ENCODE assay signal across 16 cellular contexts in genomic region chr19:50564229-50565105, GRCh38. TPM values are rescaled to one million over a fixed set of nuclear protein-coding genes. Genes with fewer than 3 reads are reported as not detected.
DNase-seq lines count a peak whose midpoint lies in the region; ATAC-seq and TF ChIP-seq lines count a peak whose summit lies in the region.
"Had no signal": no experiment of that assay in that cellular context is flagged by ENCODE, and none has a peak within 500 bp of the region (broad histone marks: within the 10 kb centered on the region; RNA-seq: fewer than 3 reads in every experiment).

No MANE protein-coding gene starts in this region.

- TF ChIP-seq CTCF in brain (conservative IDR thresholded peaks at IDR 0.05): no peak
- TF ChIP-seq CTCF in osteoblast (IDR thresholded peaks at IDR 0.05; ENCODE audit: extremely low read depth, low read depth, low read length): no peak

- no peaks in the 10 kb centered on the region for H3K9me3 ChIP-seq in osteoblast (ENCODE audit: low read depth, low read length)
- H3K9me3 ChIP-seq: BLaER1 had no signal

- H3K4me2 ChIP-seq in osteoblast (ENCODE audit: insufficient read depth, low read length): no peak overlapping the region
- H3K4me2 ChIP-seq: BLaER1 had no signal

- H3K79me2 ChIP-seq in osteoblast (ENCODE audit: insufficient read depth, low read length): no peaks in the 10 kb centered on the region

- peaks cover 0 to 73% (median 0%) of the 10 kb centered on the region in 5 experiments for H3K9me3 Mint-ChIP-seq in brain

- H3K27ac Mint-ChIP-seq in brain: peak overlapping the region in 4 of 5 experiments; percentile 29 to 95 (median 81)

- H3K27me3 ChIP-seq in osteoblast (ENCODE audit: insufficient read depth, low read length): peaks cover 13% of the 10 kb centered on the region

- no peak overlapping the region for H3K4me3 ChIP-seq in osteoblast (ENCODE audit: insufficient read depth, low read length)
- H3K4me3 ChIP-seq: BLaER1 had no signal

- no peaks in the 10 kb centered on the region for H3K4me1 ChIP-seq in osteoblast (ENCODE audit: insufficient read depth, low read length)

- H3K27me3 Mint-ChIP-seq in brain: peaks cover 4% of the 10 kb centered on the region

- peak in 2 of 3 experiments; percentile 14 to 44 for DNase-seq in NCI-H1417 (lab: John Stamatoyannopoulos, UW)
- DNase-seq in NCI-H1417 treated with DMSO at 0.1 percent for 48 hours (lab: John Stamatoyannopoulos, UW): no peak
- peak; percentile 11 for DNase-seq in iPS-NIHi7 (ENCODE audit: extremely low spot score)
- DNase-seq in osteoblast (ENCODE audit: insufficient read length, low spot score, missing footprints): peak; percentile 82
- no peak for DNase-seq in occipital lobe (lab: John Stamatoyannopoulos, UW)
- DNase-seq in NCI-H1105 (lab: John Stamatoyannopoulos, UW): no peak
- DNase-seq: DND-41, HCEC 1CT, KBM-7, NCI-H146, NCI-H2081, SHP77 treated with DMSO at 0.1 percent for 48 hours had no signal

- H3K36me3 ChIP-seq in osteoblast (ENCODE audit: insufficient read depth, low read length): no peaks in the 10 kb centered on the region
- H3K36me3 ChIP-seq: BLaER1 had no signal

- peak overlapping the region in 3 of 5 experiments; percentile 74 to 96 (median 85) for H3K4me3 Mint-ChIP-seq in brain

- no peak overlapping the region for H2AFZ ChIP-seq in osteoblast (ENCODE audit: low read length)

- ATAC-seq in HG03442 (IDR thresholded peaks at IDR 0.05; ENCODE audit: unreplicated experiment): no peak

- H4K20me1 ChIP-seq in osteoblast (ENCODE audit: insufficient read depth, low read length): no peaks in the 10 kb centered on the region

- H3K36me3 Mint-ChIP-seq in brain: no peaks in the 10 kb centered on the region

- peaks cover 70% of the 10 kb centered on the region for H3K4me1 Mint-ChIP-seq in brain

- no peak overlapping the region for H3K27ac ChIP-seq in osteoblast (ENCODE audit: low read depth, low read length)
- H3K27ac ChIP-seq: 22Rv1, BLaER1 had no signal

RNA-seq across cellular contexts. Expression of gene LRRC4B, which starts 3.8 kb away (rescaled TPM):
- 52.9 TPM for polyA plus RNA-seq in brain (ENCODE audit: insufficient read depth, low read depth, low replicate concordance)
- total RNA-seq in osteoblast (not detected in 2 replicates), occipital lobe (75.8 TPM)

RNA-seq across cellular contexts. Expression of gene ASPDH, which starts 50.8 kb away (rescaled TPM):
- 58.1 TPM for polyA plus RNA-seq in brain (ENCODE audit: insufficient read depth, low read depth, low replicate concordance)
- total RNA-seq in osteoblast (not detected in 2 replicates), occipital lobe (0.62 TPM)

RNA-seq across cellular contexts. Expression of gene JOSD2, which starts 53.5 kb away (rescaled TPM):
- polyA plus RNA-seq in brain (ENCODE audit: insufficient read depth, low read depth, low replicate concordance): 36.8 TPM
- 19.4 and 22.8 TPM in 2 replicates for total RNA-seq in osteoblast
- 3.9 TPM for total RNA-seq in occipital lobe

Comparison
In these comparisons a context has a peak if more than half of its experiments do, and no peak if none do; other contexts are left out.
1. DNase-seq: peak in NCI-H1417 (2 of 3), iPS-NIHi7 (single experiment) and osteoblast (single experiment); none in NCI-H1417 treated with DMSO at 0.1 percent for 48 hours (single experiment), occipital lobe (single experiment) and NCI-H1105 (single experiment).
2. RNA of gene LRRC4B, which starts 3.8 kb away (total RNA-seq): 75.8 TPM in occipital lobe (single experiment); not detected in osteoblast; every median in the first group is over 10 times any median in the second.